In the genomic region with DNA sequence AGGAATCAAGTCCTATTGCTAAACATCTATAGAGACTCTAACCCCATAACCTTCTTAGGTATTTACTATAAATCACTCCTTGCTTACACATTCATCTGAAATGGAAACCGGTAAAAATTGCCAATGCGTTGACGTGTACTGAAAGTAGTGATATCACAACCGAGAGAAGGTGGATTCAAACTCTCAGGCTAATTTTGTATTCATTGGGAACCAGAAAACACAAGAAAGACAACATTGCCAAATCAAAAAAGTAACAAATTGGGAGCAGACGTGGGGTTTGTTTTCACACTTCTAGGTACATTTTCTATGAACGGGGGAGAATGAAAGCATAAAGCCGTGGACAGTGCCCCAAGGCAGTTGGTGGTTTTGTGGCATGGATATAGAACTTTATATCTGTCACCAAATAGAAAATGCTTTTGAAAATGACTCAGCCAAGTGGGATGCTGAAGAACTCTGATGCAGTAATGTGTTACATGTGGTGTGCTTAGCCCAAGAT, we compare ENCODE assay signal across 8 cellular contexts.
DNase-seq lines count a peak whose midpoint lies in the region; ATAC-seq and TF ChIP-seq lines count a peak whose summit lies in the region.

No MANE protein-coding gene starts in this region.

- H4K8ac ChIP-seq in mesendoderm (ENCODE audit: low read depth, low read length): no peak overlapping the region

- H3K4me2 ChIP-seq in mesendoderm (ENCODE audit: low read length): no peak overlapping the region

- H3K9me3 ChIP-seq in heart left ventricle (no peaks in the 10 kb centered on the region), stomach smooth muscle (ENCODE audit: control insufficient read depth in 2 of 2, low read length in 2 of 2) (no peaks in the 10 kb centered on the region)

- H3K79me2 ChIP-seq in mesendoderm (ENCODE audit: control insufficient read depth, insufficient read depth, low read length): no peaks in the 10 kb centered on the region

- no peak overlapping the region for H3K23ac ChIP-seq in mesendoderm (ENCODE audit: low read length)

- no peak overlapping the region for H2BK120ac ChIP-seq in mesendoderm (ENCODE audit: low read depth, low read length)

- H2BK5ac ChIP-seq in mesendoderm (ENCODE audit: low read length): no peak overlapping the region

- intact Hi-C loops in heart left ventricle (cut with DNase I) (no loop called here), Right ventricle myocardium superior (cut with DNase I) (no loop called here)

- no peak overlapping the region for H3K9ac ChIP-seq in stomach smooth muscle (ENCODE audit: low read length in 2 of 2)
- H3K9ac ChIP-seq in mesendoderm (ENCODE audit: low read length): no peak overlapping the region

- H3K36me3 ChIP-seq in heart left ventricle (peaks cover 0 to 24% (median 0%) of the 10 kb centered on the region in 9 donors), stomach smooth muscle (ENCODE audit: control insufficient read depth in 2 of 2, insufficient read depth in 2 of 2, low read length in 2 of 2) (peaks cover 0 to 10% of the 10 kb centered on the region in 2 donors), mesendoderm (ENCODE audit: control insufficient read depth, insufficient read depth, low read length) (no peaks in the 10 kb centered on the region)

- H3K79me1 ChIP-seq in mesendoderm (ENCODE audit: low read length): no peaks in the 10 kb centered on the region

- no peak overlapping the region for H3K4ac ChIP-seq in mesendoderm (ENCODE audit: low read depth, low read length)

- no peak overlapping the region for H2BK15ac ChIP-seq in mesendoderm (replicated peaks; ENCODE audit: low read depth)

- DNase-seq in heart left ventricle (no peak), Right ventricle myocardium superior (no peak), coronary artery (ENCODE audit: low spot score) (no peak), mesendoderm (no peak), NCI-H2171 treated with DMSO at 0.1 percent for 48 hours (lab: John Stamatoyannopoulos, UW) (no peak)

- peak overlapping the region in 8 of 12 donors; percentile 17 to 72 (median 52) for H3K27ac ChIP-seq in heart left ventricle
- H3K27ac ChIP-seq in coronary artery: peak overlapping the region; percentile 51 to 68
- H3K27ac ChIP-seq in stomach smooth muscle (ENCODE audit: low read length): peak overlapping the region; percentile 37
- H3K27ac ChIP-seq in mesendoderm (ENCODE audit: low read depth, low read length): no peak overlapping the region

- WGBS in heart left ventricle, 4 donors: 77 to 83% (median 79%) methylated on average over 7 of the region's 7 CpGs
- no CpG with 5 or more reads among the region's 7 CpGs for WGBS in mesendoderm (ENCODE audit: extremely low coverage, insufficient coverage, low lambda C conversion rate)

- no peak overlapping the region for H3K18ac ChIP-seq in mesendoderm (ENCODE audit: low read length)

- no peaks in the 10 kb centered on the region for H3K27me3 ChIP-seq in heart left ventricle
- no peaks in the 10 kb centered on the region for H3K27me3 ChIP-seq in stomach smooth muscle (ENCODE audit: control insufficient read depth in 1 of 2, insufficient read depth in 2 of 2, low read length in 2 of 2)
- no peaks in the 10 kb centered on the region for H3K27me3 ChIP-seq in mesendoderm (ENCODE audit: insufficient read depth, low read length, poor library complexity)

- no peak overlapping the region for H3K56ac ChIP-seq in mesendoderm (ENCODE audit: low read length)

- no peak for TF ChIP-seq POLR2A in heart left ventricle (IDR thresholded peaks at IDR 0.05)
- no peak for TF ChIP-seq POLR2A in GM18505 (IDR thresholded peaks at IDR 0.05; ENCODE audit: borderline replicate concordance, extremely low read depth, insufficient read depth, insufficient read length)

- H2AK5ac ChIP-seq in mesendoderm (ENCODE audit: low read length): no peak overlapping the region

- H3K4me1 ChIP-seq in heart left ventricle (peaks cover 0 to 54% (median 35%) of the 10 kb centered on the region in 12 donors), stomach smooth muscle (ENCODE audit: control insufficient read depth, insufficient read depth, low read length) (peaks cover 12% of the 10 kb centered on the region), mesendoderm (ENCODE audit: control insufficient read depth, low read depth, low read length) (no peaks in the 10 kb centered on the region)

- H4K5ac ChIP-seq in mesendoderm (ENCODE audit: low read length): no peak overlapping the region

- ATAC-seq in heart left ventricle (peak in 1 of 4 donors; percentile 12), Right ventricle myocardium superior (ENCODE audit: poor library complexity) (no peak), HG03521 (IDR thresholded peaks at IDR 0.05; ENCODE audit: unreplicated experiment) (peak; percentile 52), GM18505 (IDR thresholded peaks at IDR 0.05; ENCODE audit: unreplicated experiment) (no peak)

- H3K4me3 ChIP-seq in heart left ventricle (no peak overlapping the region), coronary artery (no peak overlapping the region), stomach smooth muscle (ENCODE audit: low read length in 2 of 2) (no peak overlapping the region), mesendoderm (ENCODE audit: low read length) (no peak overlapping the region)

- no peak for TF ChIP-seq CTCF in heart left ventricle (IDR thresholded peaks at IDR 0.05)
- no peak for TF ChIP-seq CTCF in coronary artery (IDR thresholded peaks at IDR 0.05)
